Comparison of ENCODE assay signal across 8 cellular contexts in the genomic region with DNA sequence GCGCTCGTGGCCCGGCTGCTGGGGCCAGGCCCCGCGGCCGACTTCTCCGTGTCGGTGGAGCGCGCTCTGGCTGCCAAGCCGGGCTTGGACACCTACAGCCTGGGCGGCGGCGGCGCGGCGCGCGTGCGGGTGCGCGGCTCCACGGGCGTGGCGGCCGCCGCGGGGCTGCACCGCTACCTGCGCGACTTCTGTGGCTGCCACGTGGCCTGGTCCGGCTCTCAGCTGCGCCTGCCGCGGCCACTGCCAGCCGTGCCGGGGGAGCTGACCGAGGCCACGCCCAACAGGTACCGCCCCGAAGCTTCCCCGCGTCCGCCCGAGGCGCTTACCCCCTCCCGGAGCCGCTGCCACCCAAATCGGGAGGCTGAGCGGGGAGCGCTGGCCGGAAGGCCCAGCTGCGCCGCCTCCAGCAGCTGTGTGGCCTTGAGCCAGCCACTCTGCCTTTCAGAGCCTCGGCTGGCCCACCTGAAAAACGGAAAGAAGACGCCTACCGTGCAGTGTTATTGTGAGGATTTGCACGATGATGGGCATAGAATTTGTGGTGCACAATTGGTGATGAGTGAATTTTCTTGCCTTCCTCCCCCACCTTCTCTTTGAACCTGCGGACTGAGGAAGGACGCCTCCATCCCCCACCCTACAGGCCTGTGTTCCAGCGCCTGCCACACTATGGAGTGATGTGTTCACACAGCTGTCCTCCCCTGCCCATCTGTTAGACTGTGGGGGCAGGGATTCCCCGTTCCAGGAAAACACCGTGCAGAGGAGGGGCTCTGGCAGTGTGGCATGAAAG. TPM values are rescaled to one million over a fixed set of nuclear protein-coding genes. Genes with fewer than 3 reads are reported as not detected.
DNase-seq lines count a peak whose midpoint lies in the region; ATAC-seq and TF ChIP-seq lines count a peak whose summit lies in the region.

No MANE protein-coding gene starts in this region.

- TSS peak; percentile 27 for BruUV-seq in PC-9 (replicated peaks; lab: Mats Ljungman, UMichigan)

- H3K79me2 ChIP-seq in PC-9 (ENCODE audit: low read depth) (peaks cover 10% of the 10 kb centered on the region), fibroblast of lung (ENCODE audit: control insufficient read depth, insufficient read depth, low read length) (peaks cover 9% of the 10 kb centered on the region)

- H4K20me1 ChIP-seq in PC-9 (ENCODE audit: insufficient read depth) (no peaks in the 10 kb centered on the region), fibroblast of lung (ENCODE audit: control insufficient read depth, extremely low read depth, insufficient read depth, low read length) (no peaks in the 10 kb centered on the region)

- no peaks in the 10 kb centered on the region for H3K36me3 Mint-ChIP-seq in naive B cell

- no peaks in the 10 kb centered on the region for H3K9me3 ChIP-seq in PC-9 (ENCODE audit: insufficient read depth, low read depth)
- no peaks in the 10 kb centered on the region for H3K9me3 ChIP-seq in fibroblast of lung (ENCODE audit: control insufficient read depth, insufficient read depth, low read depth, low read length)

- no peaks in the 10 kb centered on the region for H3K9me2 ChIP-seq in PC-9 (ENCODE audit: insufficient read depth)

- peaks cover 28 to 37% (median 33%) of the 10 kb centered on the region in 3 donors for H3K4me1 Mint-ChIP-seq in naive B cell

- H3K9me3 Mint-ChIP-seq in naive B cell = no peaks in the 10 kb centered on the region

- ATAC-seq in GM21447 (IDR thresholded peaks at IDR 0.05; ENCODE audit: unreplicated experiment) (peak; percentile 60), naive B cell (ENCODE audit: low read depth in 2 of 2) (peak; percentile 52 to 56)
- ATAC-seq in stimulated activated naive CD8-positive, alpha-beta T cell treated with anti-CD3 and anti-CD28 coated beads, Interleukin-15, Interleukin-2, amounts not matched to agents 100 U/mL and 50 U/mL, for 24 hours = peak; percentile 79

- H3K27ac Mint-ChIP-seq in naive B cell = peak overlapping the region in 4 of 6 donors; percentile 78 to 93 (median 92)

- H3K27me3 ChIP-seq in PC-9 (ENCODE audit: insufficient read depth, low read depth) (no peaks in the 10 kb centered on the region), fibroblast of lung (ENCODE audit: control insufficient read depth, insufficient read depth, low read length) (no peaks in the 10 kb centered on the region)

- H3K4me2 ChIP-seq in PC-9 = peak overlapping the region; percentile 86
- peak overlapping the region; percentile 89 for H3K4me2 ChIP-seq in fibroblast of lung (ENCODE audit: extremely low read depth, insufficient read depth, low read length)

- DNase-seq in DMS 273 treated with DMSO at 0.1 percent for 48 hours (lab: John Stamatoyannopoulos, UW) = peak; percentile 57
- DNase-seq in HUDEP-2 (lab: John Stamatoyannopoulos, UW; ENCODE audit: unreplicated experiment in 76 of 76) = peak in 73 of 76 experiments; percentile 34 to 91 (median 77)
- DNase-seq in PC-9 = peak; percentile 52 to 85
- DNase-seq in activated T-helper 1 cell treated with Interleukin-2 at 50 U/mL for 16 hours (ENCODE audit: low read depth) = peak; percentile 54
- peak; percentile 79 to 84 for DNase-seq in fibroblast of lung (ENCODE audit: low read depth in 2 of 2)
- no peak for DNase-seq in naive B cell
- DNase-seq in stimulated activated naive CD8-positive, alpha-beta T cell treated with anti-CD3 and anti-CD28 coated beads, Interleukin-15, Interleukin-2, amounts not matched to agents 100 U/mL and 50 U/mL, for 24 hours = peak; percentile 83

- H3K4me3 Mint-ChIP-seq in naive B cell = peak overlapping the region; percentile 81 to 92 (median 88)

- intact Hi-C loops in PC-9 (cut with micrococcal nuclease; ENCODE audit: unreplicated experiment) = loop anchor here (2.0 kb wide), 1 partner anchor 26 kb away; a partner anchor contains a TSS

- no peaks in the 10 kb centered on the region for H3K27me3 Mint-ChIP-seq in naive B cell

- peak overlapping the region; percentile 82 for H3K9ac ChIP-seq in fibroblast of lung (ENCODE audit: insufficient read depth, low read length)

- H3K27ac ChIP-seq in PC-9 (no peak overlapping the region), fibroblast of lung (ENCODE audit: insufficient read depth, low read length) (peak overlapping the region; percentile 70)

- H3K36me3 ChIP-seq in PC-9 (ENCODE audit: low read depth) (peaks cover 6% of the 10 kb centered on the region; the same call in 1 of the 2 replicates), fibroblast of lung (ENCODE audit: control insufficient read depth, insufficient read depth, low read length) (peaks cover 12% of the 10 kb centered on the region)

- POLR2A ChIA-PET in PC-9 (lab: Charles Lee; ENCODE audit: unreplicated experiment) = no interaction called here

- peak overlapping the region; percentile 61 for H3K4me3 ChIP-seq in PC-9
- H3K4me3 ChIP-seq in fibroblast of lung (replicated peaks in 1 of 4; ENCODE audit: control extremely low read depth in 1 of 4, insufficient read depth in 1 of 4, low read depth in 3 of 4, low read length in 4 of 4) = peak overlapping the region; percentile 76 to 85 (median 78)

- TF ChIP-seq CTCF in PC-9 (conservative IDR thresholded peaks at IDR 0.05) = no peak
- no peak for TF ChIP-seq CTCF in fibroblast of lung (conservative IDR thresholded peaks at IDR 0.05 in 1 of 2, IDR thresholded peaks at IDR 0.05 in 1 of 2; ENCODE audit: low read depth in 1 of 2, low read length in 2 of 2)

- peaks cover 25% of the 10 kb centered on the region for H3K4me1 ChIP-seq in PC-9 (replicated peaks; ENCODE audit: insufficient read depth)
- peaks cover 11% of the 10 kb centered on the region for H3K4me1 ChIP-seq in fibroblast of lung (ENCODE audit: control insufficient read depth, extremely low read depth, insufficient read depth, low read length)

- CTCF ChIA-PET in PC-9 (lab: Charles Lee) = no interaction called here

- peak overlapping the region; percentile 52 for H2AFZ ChIP-seq in PC-9
- peak overlapping the region; percentile 7 for H2AFZ ChIP-seq in fibroblast of lung (ENCODE audit: low read length)

- H3F3A ChIP-seq in PC-9 (ENCODE audit: insufficient read depth, low read depth) = peaks cover 28% of the 10 kb centered on the region

RNA-seq across cellular contexts. Expression of a gene that starts 0.5 kb away (rescaled TPM):
- total RNA-seq in PC-9 (2021) (18.2 and 20.6 TPM in 2 replicates), fibroblast of lung (22.3 and 31.9 TPM in 2 replicates)
- polyA plus RNA-seq in fibroblast of lung (18.5 and 19.5 TPM in 2 replicates), naive B cell (ENCODE audit: low read depth in 6 of 6) (10 to 100 TPM; 17.1 to 34.9 (median 23.6) TPM)
- polyA plus RNA-seq in fibroblast of lung (2012) = 28.9 and 33.2 TPM in 2 replicates
- polyA minus RNA-seq in fibroblast of lung (ENCODE audit: low replicate concordance) = 29.5 and 45.2 TPM in 2 replicates

RNA-seq across cellular contexts. Expression of a gene that starts 16.2 kb away (rescaled TPM):
- total RNA-seq in PC-9 (2021) = 0.90 and 1.3 TPM in 2 replicates
- total RNA-seq in fibroblast of lung = 2.1 and 2.6 TPM in 2 replicates
- polyA plus RNA-seq in fibroblast of lung = 0.40 and 0.80 TPM in 2 replicates
- polyA plus RNA-seq in fibroblast of lung (2012) = 3.5 and 4.3 TPM in 2 replicates
- 0.39 and 0.44 TPM in 2 replicates for polyA minus RNA-seq in fibroblast of lung (ENCODE audit: low replicate concordance)
- 1 to 10 TPM in 2 of 6 donors, under 1 TPM in 3, not detected in 1; 0.55 to 1.6 (median 0.90) TPM for polyA plus RNA-seq in naive B cell (ENCODE audit: low read depth in 6 of 6)

RNA-seq across cellular contexts. Expression of a gene that starts 25.4 kb away (rescaled TPM):
- 133 and 152 TPM in 2 replicates for total RNA-seq in PC-9 (2021)
- 9.8 and 16.5 TPM in 2 replicates for total RNA-seq in fibroblast of lung
- polyA plus RNA-seq in fibroblast of lung = 20.3 and 31.6 TPM in 2 replicates
- polyA plus RNA-seq in fibroblast of lung (2012) = 40.7 and 58.5 TPM in 2 replicates
- polyA minus RNA-seq in fibroblast of lung (ENCODE audit: low replicate concordance) = 56.0 and 196 TPM in 2 replicates
- polyA plus RNA-seq in naive B cell (ENCODE audit: low read depth in 6 of 6) = 100 to 1,000 TPM in 1 of 6 donors, 10 to 100 TPM in 5; 40.6 to 104 (median 55.5) TPM

RNA-seq across cellular contexts. Expression of a gene that starts 30.3 kb away (rescaled TPM):
- total RNA-seq in PC-9 (2021) = 20.0 and 26.0 TPM in 2 replicates
- total RNA-seq in fibroblast of lung = 32.6 and 36.2 TPM in 2 replicates
- polyA plus RNA-seq in fibroblast of lung = 49.3 and 56.1 TPM in 2 replicates
- 44.1 and 49.5 TPM in 2 replicates for polyA plus RNA-seq in fibroblast of lung (2012)
- 47.2 and 53.9 TPM in 2 replicates for polyA minus RNA-seq in fibroblast of lung (ENCODE audit: low replicate concordance)
- 10 to 100 TPM; 26.7 to 48.2 (median 32.9) TPM for polyA plus RNA-seq in naive B cell (ENCODE audit: low read depth in 6 of 6)

RNA-seq across cellular contexts. Expression of a gene that starts 41.0 kb away (rescaled TPM):
- total RNA-seq in PC-9 (2021) (10.2 and 13.4 TPM in 2 replicates), fibroblast of lung (2.3 and 4.6 TPM in 2 replicates)
- polyA plus RNA-seq in fibroblast of lung (8.0 and 18.7 TPM in 2 replicates), naive B cell (ENCODE audit: low read depth in 6 of 6) (1 to 10 TPM in 5 of 6 donors, not detected in 1; 1.5 to 2.9 (median 2.4) TPM)
- 7.4 and 17.6 TPM in 2 replicates for polyA plus RNA-seq in fibroblast of lung (2012)
- polyA minus RNA-seq in fibroblast of lung (ENCODE audit: low replicate concordance) = 0.59 and 5.4 TPM in 2 replicates
